ENCODE assay signal across 8 cellular contexts in genomic region chr6:27831434-27832081, GRCh38.
DNase-seq lines count a peak whose midpoint lies in the region; ATAC-seq, FAIRE-seq and TF ChIP-seq lines count a peak whose summit lies in the region.
"Not testable (repeated sequence)": the region's sequence is repeated elsewhere in the genome, so short reads cannot be mapped to it uniquely, and the experiment has no call there.

No MANE protein-coding gene starts in this region.

- H3K4me1 ChIP-seq in MM.1S (ENCODE audit: low read length) (peaks cover 26% of the 10 kb centered on the region), thoracic aorta (ENCODE audit: control insufficient read depth in 1 of 2, low read depth in 2 of 2) (peaks cover 3 to 23% of the 10 kb centered on the region in 2 donors)

- peaks cover 45% of the 10 kb centered on the region for H3F3A ChIP-seq in MM.1S (ENCODE audit: insufficient read depth, low read length)
- not testable (repeated sequence) for H3F3A ChIP-seq in neural cell (ENCODE audit: insufficient read depth, low read length, poor library complexity, severe bottlenecking)

- ATAC-seq in HG02610 (IDR thresholded peaks at IDR 0.05; ENCODE audit: unreplicated experiment) = peak; percentile 84
- ATAC-seq in thoracic aorta (ENCODE audit: insufficient number of reproducible peaks, low FRiP score, low read depth) = peak; percentile 62

- H3K4me2 ChIP-seq in MM.1S (ENCODE audit: low read depth, low read length) (peak overlapping the region; percentile 79), neural cell (ENCODE audit: low read length) (peak overlapping the region; percentile 98)

- H3K4me3 ChIP-seq in MM.1S (ENCODE audit: low read length) = peak overlapping the region; percentile 48; the same call in 1 of the 2 replicates
- peak overlapping the region; percentile 57 for H3K4me3 ChIP-seq in fibroblast of the aortic adventitia (ENCODE audit: low read depth, low read length)
- peak overlapping the region; percentile 83 for H3K4me3 ChIP-seq in neural cell (ENCODE audit: low read length)
- peak overlapping the region; percentile 70 for H3K4me3 ChIP-seq in thoracic aorta

- H4K20me1 ChIP-seq in MM.1S (ENCODE audit: insufficient read depth, low read length); neural cell (ENCODE audit: insufficient read depth): not testable (repeated sequence)

- H3K27ac ChIP-seq in MM.1S (ENCODE audit: low read length) (peak overlapping the region; percentile 84), neural cell (ENCODE audit: low read length) (peak overlapping the region; percentile 75), thoracic aorta (peak overlapping the region; percentile 29 to 74)

- not testable (repeated sequence) for H3K79me2 ChIP-seq in MM.1S (ENCODE audit: low read length)
- H3K79me2 ChIP-seq in neural cell (replicated peaks; ENCODE audit: insufficient read depth, low read length) = peaks cover 51% of the 10 kb centered on the region

- not testable (repeated sequence) for TF ChIP-seq EP300 in neural cell (conservative IDR thresholded peaks at IDR 0.05; ENCODE audit: poor library complexity, severe bottlenecking)

- H3K9me2 ChIP-seq in MM.1S (replicated peaks; ENCODE audit: insufficient read depth, low read length); neural cell (ENCODE audit: insufficient read depth, low read length): not testable (repeated sequence)

- TF ChIP-seq CTCF in MM.1S (IDR thresholded peaks at IDR 0.05; ENCODE audit: low read length); fibroblast of the aortic adventitia (IDR thresholded peaks at IDR 0.05; ENCODE audit: insufficient read depth, low read length); neural cell (IDR thresholded peaks at IDR 0.05; ENCODE audit: poor library complexity, severe bottlenecking); thoracic aorta (IDR thresholded peaks at IDR 0.05): not testable (repeated sequence)

- not testable (repeated sequence) for FAIRE-seq in GM12891 (lab: Jason Lieb, UNC)

- H3K36me3 ChIP-seq in MM.1S (replicated peaks; ENCODE audit: insufficient read depth, low read length); neural cell (ENCODE audit: insufficient read depth, low read length); thoracic aorta: not testable (repeated sequence)

- not testable (repeated sequence) for H2AFZ ChIP-seq in MM.1S (ENCODE audit: low read length); neural cell (ENCODE audit: low read depth, low read length)

- not testable (repeated sequence) for H3K9me3 ChIP-seq in MM.1S (replicated peaks; ENCODE audit: insufficient read depth, low read length); neural cell (ENCODE audit: low read length); thoracic aorta

- not testable (repeated sequence) for TF ChIP-seq RAD21 in neural cell (conservative IDR thresholded peaks at IDR 0.05)

- H3K9ac ChIP-seq in MM.1S (ENCODE audit: low read length) (peak overlapping the region; percentile 48; the same call in 1 of the 2 replicates), neural cell (ENCODE audit: low read length) (peak overlapping the region; percentile 71)

- not testable (repeated sequence) for H3K27me3 ChIP-seq in MM.1S (replicated peaks; ENCODE audit: insufficient read depth, low read length); neural cell (ENCODE audit: insufficient read depth, low read depth, low read length); thoracic aorta (replicated peaks; ENCODE audit: insufficient read depth)

- DNase-seq in GM12891 (ENCODE audit: insufficient read length, low spot score); thoracic aorta (ENCODE audit: low spot score): not testable (repeated sequence)
- DNase-seq in MM.1S = peak; percentile 84
- peak; percentile 50 to 75 for DNase-seq in SHP77 (lab: John Stamatoyannopoulos, UW)
- peak; percentile 56 for DNase-seq in activated effector memory CD4-positive, alpha-beta T cell treated with Interleukin-2 at 50 U/mL for 16 hours
- peak; percentile 63 for DNase-seq in fibroblast of the aortic adventitia (ENCODE audit: low read depth)

- TF ChIP-seq POLR2A in GM12891 (IDR thresholded peaks at IDR 0.05; ENCODE audit: low read depth, low read length) = peak; percentile 40; the same call in 1 of the 2 replicates

TF ChIP-seq in GM12891, 5 proteins besides CTCF, POLR2A, EP300 and RAD21:
- TF ChIP-seq POLR2AphosphoS5 (IDR thresholded peaks at IDR 0.05; ENCODE audit: low read depth, low read length) (peak; percentile 74; the same call in 1 of the 2 replicates), TAF1 (IDR thresholded peaks at IDR 0.05; ENCODE audit: low read depth, low read length) (peak; percentile 57; the same call in 1 of the 2 replicates)

TF ChIP-seq in neural cell, 6 proteins besides CTCF, POLR2A, EP300 and RAD21:
- TF ChIP-seq POLR2AphosphoS5 (IDR thresholded peaks at IDR 0.05) = peak; percentile 77
- peak; percentile 32 for TF ChIP-seq TAF1 (IDR thresholded peaks at IDR 0.05; ENCODE audit: low read depth)
- peak; percentile 27 for TF ChIP-seq REST (IDR thresholded peaks at IDR 0.05; ENCODE audit: borderline replicate concordance)
